Comparison of ENCODE assay signal across 8 cellular contexts in the genomic region with DNA sequence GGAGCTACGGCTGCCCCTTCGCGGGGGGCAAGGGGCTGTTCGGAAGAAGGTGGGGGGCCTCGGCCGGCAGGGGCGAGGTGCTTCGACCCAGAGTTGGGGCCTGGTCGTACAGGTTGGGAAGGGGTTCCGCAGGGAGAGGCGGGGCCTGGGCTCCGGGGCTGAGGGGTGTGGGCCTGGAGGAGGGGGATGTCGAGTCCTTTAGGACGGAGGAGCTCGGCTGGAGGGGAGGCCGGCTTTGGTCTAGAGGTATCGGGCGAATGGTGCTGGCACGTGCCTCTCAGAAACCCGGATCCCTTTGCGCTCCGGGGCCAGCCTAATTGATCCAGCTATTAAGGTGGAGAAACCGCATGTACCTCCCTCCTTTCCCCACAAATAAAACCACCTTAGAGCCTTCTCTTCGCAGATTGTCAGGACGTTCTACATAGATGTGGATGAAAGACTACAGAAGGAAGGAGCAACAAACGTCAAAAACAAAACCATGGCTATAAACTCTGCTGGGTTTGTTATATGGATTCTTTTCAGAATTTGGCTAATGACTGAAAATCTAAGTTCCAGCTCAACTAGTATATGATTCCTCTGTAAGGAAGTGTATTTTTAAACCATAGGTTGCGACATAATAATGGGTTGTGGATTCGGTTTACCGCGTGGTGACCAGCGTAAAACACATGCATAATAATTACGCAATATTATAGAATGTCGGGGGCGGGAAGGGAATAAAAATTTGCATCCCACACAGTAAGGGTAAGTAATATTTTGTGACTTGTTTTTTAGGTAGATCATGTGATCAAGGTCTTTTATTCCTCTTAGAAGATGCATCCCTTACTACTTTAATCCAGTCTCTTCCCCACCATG. TPM values are rescaled to one million over a fixed set of nuclear protein-coding genes. Genes with fewer than 3 reads are reported as not detected.
DNase-seq lines count a peak whose midpoint lies in the region; ATAC-seq and TF ChIP-seq lines count a peak whose summit lies in the region.

No MANE protein-coding gene starts in this region.

- DNase-seq in NCI-H2171 treated with DMSO at 0.1 percent for 48 hours (lab: John Stamatoyannopoulos, UW) (peak; percentile 44), NCI-H2171 (lab: John Stamatoyannopoulos, UW) (no peak), SK-MEL-5 (ENCODE audit: low read depth, low spot score) (peak; percentile 67), mesothelial cell of epicardium (ENCODE audit: low spot score in 2 of 2, unreplicated experiment in 2 of 2) (peak; percentile 53 to 78)

- H3K27ac ChIP-seq in HUES64 (ENCODE audit: low read depth, low read length) (no peak overlapping the region), urinary bladder (ENCODE audit: low read depth) (peak overlapping the region; percentile 93)

- peak; percentile 34 for ATAC-seq in GM21528 (IDR thresholded peaks at IDR 0.05; ENCODE audit: low FRiP score, unreplicated experiment)

- H3K36me3 ChIP-seq in HUES64 (ENCODE audit: insufficient read depth, low read length) (no peaks in the 10 kb centered on the region), endocrine pancreas (ENCODE audit: control insufficient read depth, insufficient read depth, low read length) (no peaks in the 10 kb centered on the region), urinary bladder (ENCODE audit: insufficient read depth) (no peaks in the 10 kb centered on the region)

- no peaks in the 10 kb centered on the region for H3K36me3 Mint-ChIP-seq in mesothelial cell of epicardium

- H3K9me3 ChIP-seq in HUES64 (ENCODE audit: insufficient read depth, low read depth, low read length), result no peaks in the 10 kb centered on the region
- H3K9me3 ChIP-seq in endocrine pancreas (ENCODE audit: control insufficient read depth, low read length), result no peaks in the 10 kb centered on the region

- in situ Hi-C loops in SK-MEL-5 (cut with HindIII; ENCODE audit: low pct_unique_long_range_greater_than_20kb, low sequenced_read_pairs), result no loop called here

- H3K27me3 ChIP-seq in HUES64 (ENCODE audit: insufficient read depth, low read length) (peaks cover 13% of the 10 kb centered on the region; the same call in 1 of the 2 replicates), endocrine pancreas (ENCODE audit: control insufficient read depth, insufficient read depth, low read length) (no peaks in the 10 kb centered on the region)

- H3K4me3 ChIP-seq in HUES64 (ENCODE audit: low read length) (peak overlapping the region; percentile 61), endocrine pancreas (ENCODE audit: control insufficient read depth, insufficient read depth, low read length) (peak overlapping the region; percentile 64), urinary bladder (ENCODE audit: low read depth, low read length) (peak overlapping the region; percentile 91)

- H3K9ac ChIP-seq in HUES64 (ENCODE audit: low read depth, low read length) (0 out of 2 replicates have a peak overlapping the region, but pooled peaks have one; percentile 10), endocrine pancreas (ENCODE audit: control insufficient read depth, insufficient read depth, low read length) (peak overlapping the region; percentile 85)

- peak overlapping the region; percentile 82 for H3K4me3 Mint-ChIP-seq in mesothelial cell of epicardium

- no peaks in the 10 kb centered on the region for H3K27me3 Mint-ChIP-seq in mesothelial cell of epicardium (ENCODE audit: low read depth)

- H3K4me1 ChIP-seq in HUES64 (ENCODE audit: insufficient read depth, low read length), result peaks cover 18% of the 10 kb centered on the region
- peaks cover 3% of the 10 kb centered on the region for H3K4me1 ChIP-seq in endocrine pancreas (ENCODE audit: control insufficient read depth, insufficient read depth, low read length)
- H3K4me1 ChIP-seq in urinary bladder (ENCODE audit: insufficient read depth), result peaks cover 3% of the 10 kb centered on the region

- H3K9me3 Mint-ChIP-seq in mesothelial cell of epicardium, result no peaks in the 10 kb centered on the region

- H3K27ac Mint-ChIP-seq in mesothelial cell of epicardium, result peak overlapping the region; percentile 86

- H3K4me1 Mint-ChIP-seq in mesothelial cell of epicardium, result peaks cover 42% of the 10 kb centered on the region

- TF ChIP-seq CTCF in mesothelial cell of epicardium (IDR thresholded peaks at IDR 0.05; ENCODE audit: unreplicated experiment), result peak; percentile 19

- WGBS in HUES64, result 22% methylated on average over 31 of the region's 34 CpGs
- 18% methylated on average over 34 of the region's 34 CpGs for WGBS in urinary bladder

RNA-seq across cellular contexts. Expression of a gene that starts 0.6 kb away (rescaled TPM):
- polyA plus RNA-seq in HUES64 (2013, experiment 1 of 2), result 17.6 TPM
- polyA plus RNA-seq in HUES64 (2013, experiment 2 of 2), result 18.8 TPM
- 42.7 and 45.2 TPM in 2 replicates for total RNA-seq in SK-MEL-5 (2014; rRNA removed; shearing (Covaris generic))
- polyA plus RNA-seq in SK-MEL-5 (2015; cell fraction: cytosol; rRNA removed), result 24.7 and 27.2 TPM in 2 replicates
- polyA plus RNA-seq in SK-MEL-5 (2015; cell fraction: nucleus; rRNA removed), result 41.6 and 50.4 TPM in 2 replicates
- 31.5 to 32.7 TPM (median 32.2 TPM) in 3 replicates for total RNA-seq in mesothelial cell of epicardium
- 59.6 TPM for total RNA-seq in urinary bladder
- 14.6 TPM for polyA plus RNA-seq in urinary bladder

RNA-seq across cellular contexts. Expression of a gene that starts 6.0 kb away (rescaled TPM):
- polyA plus RNA-seq in HUES64 (2013, experiment 1 of 2), result 2.4 TPM
- 3.1 TPM for polyA plus RNA-seq in HUES64 (2013, experiment 2 of 2)
- total RNA-seq in SK-MEL-5 (2014; rRNA removed; shearing (Covaris generic)), result 30.0 and 31.4 TPM in 2 replicates
- polyA plus RNA-seq in SK-MEL-5 (2015; cell fraction: cytosol; rRNA removed), result 18.4 and 36.8 TPM in 2 replicates
- polyA plus RNA-seq in SK-MEL-5 (2015; cell fraction: nucleus; rRNA removed), result 39.5 and 50.0 TPM in 2 replicates
- total RNA-seq in mesothelial cell of epicardium (10.2 to 12.8 TPM (median 10.4 TPM) in 3 replicates), urinary bladder (8.7 TPM)
- 8.1 TPM for polyA plus RNA-seq in urinary bladder
